7 cellular contexts compared by ENCODE assay signal in the genomic region with DNA sequence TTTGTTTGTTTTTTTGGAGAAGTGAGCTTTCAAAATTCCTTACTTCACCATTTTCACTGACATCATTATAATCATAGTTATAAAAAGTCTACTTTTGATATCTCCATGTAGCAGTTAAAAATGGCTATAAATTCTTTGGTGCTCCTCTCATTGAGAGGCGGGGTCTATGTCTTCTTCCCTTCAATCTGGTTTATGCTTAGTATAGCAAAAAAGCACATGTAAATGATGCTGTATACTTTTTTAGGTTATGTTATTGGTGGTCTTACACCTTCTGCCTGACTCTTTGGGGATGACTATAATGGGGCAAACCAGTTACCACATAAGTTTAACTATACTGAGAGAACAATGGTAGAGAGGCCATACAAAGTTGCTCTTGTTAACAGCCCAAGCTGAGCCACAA.
"Had no signal": no experiment of that assay in that cellular context is flagged by ENCODE, and none has a peak within 500 bp of the region (broad histone marks: within the 10 kb centered on the region; RNA-seq: fewer than 3 reads in every experiment).

No MANE protein-coding gene starts in this region.

- ATAC-seq: K562 had no signal

- H3K27me3 Mint-ChIP-seq: IgD-negative memory B cell had no signal

- H3K27ac Mint-ChIP-seq: IgD-negative memory B cell had no signal

- H3K4me1 Mint-ChIP-seq: IgD-negative memory B cell had no signal

- H3K4me3 ChIP-seq: K562 had no signal

- H3K9ac ChIP-seq: KMS-11 had no signal

- H3K36me3 Mint-ChIP-seq: IgD-negative memory B cell had no signal

- H3K27ac ChIP-seq: HL-60, KMS-11 had no signal

- DNase-seq: KBM-7, KG1 had no signal

- H3K4me2 ChIP-seq: KMS-11 had no signal

- FAIRE-seq: HTR-8/SVneo, K562 had no signal

- H3K4me3 Mint-ChIP-seq: IgD-negative memory B cell had no signal
